8 cellular contexts compared by ENCODE assay signal in genomic region chr9:113219972-113220371, GRCh38. TPM values are rescaled to one million over a fixed set of nuclear protein-coding genes. Genes with fewer than 3 reads are reported as not detected.
DNase-seq lines count a peak whose midpoint lies in the region; ATAC-seq and TF ChIP-seq lines count a peak whose summit lies in the region.

No MANE protein-coding gene starts in this region.

- H3K27ac Mint-ChIP-seq in Caco-2 (ENCODE audit: unreplicated experiment) (peak overlapping the region; percentile 93), immature natural killer cell (peak overlapping the region; percentile 92 to 98 (median 94))
- H3K27ac Mint-ChIP-seq in activated CD4-positive, alpha-beta memory T cell treated with anti-CD3 and anti-CD28 coated beads, Interleukin-2, amount 10 ng/mL, durations not matched to agents 7 days and 5 days: peak overlapping the region; percentile 85

- no peak for TF ChIP-seq CTCF in Caco-2 (IDR thresholded peaks at IDR 0.05; ENCODE audit: insufficient read depth in 1 of 2, low read depth in 1 of 2, low read length in 1 of 2, severe bottlenecking in 1 of 2, unreplicated experiment in 1 of 2)

- peaks cover 15% of the 10 kb centered on the region for H3K4me1 ChIP-seq in Caco-2
- peaks cover 12% of the 10 kb centered on the region for H3K4me1 ChIP-seq in thymus (ENCODE audit: control insufficient read depth, insufficient read depth, low read length)

- H3K4me3 ChIP-seq in Caco-2 (ENCODE audit: low read depth, low read length) (peak overlapping the region; percentile 74), thymus (ENCODE audit: low read length) (peak overlapping the region; percentile 59)

- no peaks in the 10 kb centered on the region for H3K9me3 ChIP-seq in Caco-2
- H3K9me3 ChIP-seq in thymus (ENCODE audit: control insufficient read depth): no peaks in the 10 kb centered on the region

- H3K27ac ChIP-seq in thymus (ENCODE audit: low read depth): no peak overlapping the region

- no peaks in the 10 kb centered on the region for H3K27me3 ChIP-seq in Caco-2 (replicated peaks; ENCODE audit: control insufficient read depth, insufficient read depth, low read length)
- H3K27me3 ChIP-seq in thymus (ENCODE audit: control insufficient read depth, insufficient read depth): no peaks in the 10 kb centered on the region

- POLR2A ChIA-PET in Caco-2 (lab: Charles Lee): no interaction called here
- POLR2A ChIA-PET in activated CD4-positive, alpha-beta memory T cell treated with anti-CD3 and anti-CD28 coated beads, Interleukin-2, amount 10 ng/mL, durations not matched to agents 7 days and 5 days (lab: Charles Lee): interaction anchor here (1.0 to 4.6 kb wide), 16 partner anchors 10 to 886 kb away, joined by 3 to 47 read pairs (median 6); partner anchors contain the start of genes BSPRY, C9orf43, CDC26 and POLE3

- H3K4me1 Mint-ChIP-seq in Caco-2 (ENCODE audit: low read depth, unreplicated experiment) (peaks cover 17% of the 10 kb centered on the region), immature natural killer cell (peaks cover 47 to 66% of the 10 kb centered on the region in 2 donors)
- H3K4me1 Mint-ChIP-seq in activated CD4-positive, alpha-beta memory T cell treated with anti-CD3 and anti-CD28 coated beads, Interleukin-2, amount 10 ng/mL, durations not matched to agents 7 days and 5 days: peaks cover 51% of the 10 kb centered on the region

- intact Hi-C loops in Caco-2 (cut with micrococcal nuclease; ENCODE audit: unreplicated experiment): loop anchor here (5.0 to 10.0 kb wide), 2 partner anchors 192 to 885 kb away; partner anchors contain the start of genes C9orf43, POLE3 and PTBP3

- CTCF ChIA-PET in Caco-2 (lab: Charles Lee): interaction anchor here (0.6 to 1.8 kb wide), 2 partner anchors 55 to 163 kb away, joined by 4 to 9 read pairs; partner anchors contain the start of genes CDC26 and PRPF4
- CTCF ChIA-PET in activated CD4-positive, alpha-beta memory T cell treated with anti-CD3 and anti-CD28 coated beads, Interleukin-2, amount 10 ng/mL, durations not matched to agents 7 days and 5 days (lab: Charles Lee): interaction anchor here (1.2 to 3.9 kb wide), 6 partner anchors 55 to 190 kb away, joined by 3 to 31 read pairs (median 7); partner anchors contain the start of genes ALAD, C9orf43, CDC26 and POLE3

- peak; percentile 43 for ATAC-seq in GM19372 (IDR thresholded peaks at IDR 0.05; ENCODE audit: low read depth, unreplicated experiment)
- ATAC-seq in HG03439 (IDR thresholded peaks at IDR 0.05; ENCODE audit: unreplicated experiment): peak; percentile 41

- no peaks in the 10 kb centered on the region for H3K27me3 Mint-ChIP-seq in Caco-2 (ENCODE audit: insufficient read depth, unreplicated experiment)
- H3K27me3 Mint-ChIP-seq in activated CD4-positive, alpha-beta memory T cell treated with anti-CD3 and anti-CD28 coated beads, Interleukin-2, amount 10 ng/mL, durations not matched to agents 7 days and 5 days: no peaks in the 10 kb centered on the region
- H3K27me3 Mint-ChIP-seq in immature natural killer cell (ENCODE audit: low read depth in 3 of 3): peaks cover 8 to 16% (median 10%) of the 10 kb centered on the region in 3 donors

- H3K36me3 ChIP-seq in Caco-2 (ENCODE audit: control insufficient read depth, insufficient read depth, low read length): no peaks in the 10 kb centered on the region; the same call in 1 of the 2 replicates
- H3K36me3 ChIP-seq in thymus (ENCODE audit: control insufficient read depth, insufficient read depth): no peaks in the 10 kb centered on the region

- no TSS peak for BruUV-seq in Caco-2 (replicated peaks; lab: Mats Ljungman, UMichigan)

- WGBS in thymus: 46% methylated on average over 1 of the region's 1 CpG

- H3K9me3 Mint-ChIP-seq in Caco-2 (ENCODE audit: unreplicated experiment) (no peaks in the 10 kb centered on the region), immature natural killer cell (no peaks in the 10 kb centered on the region)
- no peaks in the 10 kb centered on the region for H3K9me3 Mint-ChIP-seq in activated CD4-positive, alpha-beta memory T cell treated with anti-CD3 and anti-CD28 coated beads, Interleukin-2, amount 10 ng/mL, durations not matched to agents 7 days and 5 days

- H3K36me3 Mint-ChIP-seq in Caco-2 (ENCODE audit: insufficient read depth, unreplicated experiment) (peaks cover 31% of the 10 kb centered on the region), immature natural killer cell (no peaks in the 10 kb centered on the region)
- peaks cover 9% of the 10 kb centered on the region for H3K36me3 Mint-ChIP-seq in activated CD4-positive, alpha-beta memory T cell treated with anti-CD3 and anti-CD28 coated beads, Interleukin-2, amount 10 ng/mL, durations not matched to agents 7 days and 5 days (ENCODE audit: low read depth)

- DNase-seq in Caco-2 (no peak), immature natural killer cell (peak; percentile 41 to 54 (median 43)), epidermal melanocyte (ENCODE audit: insufficient read length, low spot score) (no peak), NCI-H187 treated with DMSO at 0.1 percent for 48 hours (lab: John Stamatoyannopoulos, UW) (no peak)
- DNase-seq in activated CD4-positive, alpha-beta memory T cell treated with anti-CD3 and anti-CD28 coated beads, Interleukin-2, amount 10 ng/mL, durations not matched to agents 7 days and 5 days: peak; percentile 41

- H3K4me3 Mint-ChIP-seq in Caco-2 (ENCODE audit: unreplicated experiment) (peak overlapping the region; percentile 97), immature natural killer cell (peak overlapping the region; percentile 89 to 97 (median 93))
- H3K4me3 Mint-ChIP-seq in activated CD4-positive, alpha-beta memory T cell treated with anti-CD3 and anti-CD28 coated beads, Interleukin-2, amount 10 ng/mL, durations not matched to agents 7 days and 5 days: peak overlapping the region; percentile 92

RNA-seq across cellular contexts. Expression of gene FKBP15, which starts 1.1 kb away (rescaled TPM):
- 20.1 TPM in 2 replicates for total RNA-seq in Caco-2 (2022)
- total RNA-seq in activated CD4-positive, alpha-beta memory T cell treated with anti-CD3 and anti-CD28 coated beads, Interleukin-2, amount 10 ng/mL, durations not matched to agents 7 days and 5 days: 10 to 100 TPM; 34.9 to 38.2 TPM
- polyA plus RNA-seq in immature natural killer cell (10 to 100 TPM in 1 of 3 donors, 1 to 10 TPM in 2; 2.8 to 22.7 (median 8.4) TPM), thymus (14.8 TPM)

RNA-seq across cellular contexts. Expression of gene SLC31A1, which starts 1.4 kb away (rescaled TPM):
- 57.8 and 64.9 TPM in 2 replicates for total RNA-seq in Caco-2 (2022)
- total RNA-seq in activated CD4-positive, alpha-beta memory T cell treated with anti-CD3 and anti-CD28 coated beads, Interleukin-2, amount 10 ng/mL, durations not matched to agents 7 days and 5 days: 10 to 100 TPM in 1 of 2 experiments, 1 to 10 TPM in 1; 9.2 to 10.0 TPM
- 1 to 10 TPM; 5.2 to 5.8 (median 5.5) TPM for polyA plus RNA-seq in immature natural killer cell
- polyA plus RNA-seq in thymus: 6.4 TPM

RNA-seq across cellular contexts. Expression of gene CDC26, which starts 55.4 kb away (rescaled TPM):
- 27.3 and 29.3 TPM in 2 replicates for total RNA-seq in Caco-2 (2022)
- 10 to 100 TPM; 34.3 to 38.5 TPM for total RNA-seq in activated CD4-positive, alpha-beta memory T cell treated with anti-CD3 and anti-CD28 coated beads, Interleukin-2, amount 10 ng/mL, durations not matched to agents 7 days and 5 days
- polyA plus RNA-seq in immature natural killer cell: 100 to 1,000 TPM; 136 to 141 (median 137) TPM
- 45.5 TPM for polyA plus RNA-seq in thymus

RNA-seq across cellular contexts. Expression of gene PRPF4, which starts 55.5 kb away (rescaled TPM):
- total RNA-seq in Caco-2 (2022): 37.5 and 38.6 TPM in 2 replicates
- 10 to 100 TPM; 27.7 to 28.2 TPM for total RNA-seq in activated CD4-positive, alpha-beta memory T cell treated with anti-CD3 and anti-CD28 coated beads, Interleukin-2, amount 10 ng/mL, durations not matched to agents 7 days and 5 days
- 10 to 100 TPM; 17.7 to 25.6 (median 25.1) TPM for polyA plus RNA-seq in immature natural killer cell
- polyA plus RNA-seq in thymus: 18.5 TPM

Comparison
In these comparisons a context has a peak if more than half of its experiments do, and no peak if none do; other contexts are left out.
1. DNase-seq: peak in activated CD4-positive, alpha-beta memory T cell treated with anti-CD3 and anti-CD28 coated beads, Interleukin-2, amount 10 ng/mL, durations not matched to agents 7 days and 5 days (single experiment) and immature natural killer cell (3 of 3); none in Caco-2 (0 of 2), epidermal melanocyte (single experiment) and NCI-H187 treated with DMSO at 0.1 percent for 48 hours (single experiment).
2. Peak in every context shown above with its lines, with median percentiles within 50 percentile points of each other: H3K27ac Mint-ChIP-seq and H3K4me3 Mint-ChIP-seq.